ENCODE assay signal across 15 cellular contexts in genomic region chr6:15553736-15554294, GRCh38.
"Had no signal": no experiment of that assay in that cellular context is flagged by ENCODE, and none has a peak within 500 bp of the region (broad histone marks: within the 10 kb centered on the region; RNA-seq: fewer than 3 reads in every experiment).

No MANE protein-coding gene starts in this region.

- H3K9me3 ChIP-seq: psoas muscle, stomach had no signal

- H3K36me3 ChIP-seq: stomach had no signal

- H3K4me3 ChIP-seq: coronary artery, hepatocyte, psoas muscle, stomach had no signal

- H3K4me2 ChIP-seq: hepatocyte had no signal

- H3K4me1 Mint-ChIP-seq: activated CD4-positive, alpha-beta memory T cell treated with anti-CD3 and anti-CD28 coated beads, Interleukin-2, amount 10 ng/mL, durations not matched to agents 7 days and 5 days; activated naive CD4-positive, alpha-beta T cell treated with anti-CD3 and anti-CD28 coated beads, Interleukin-2, amount 10 ng/mL, durations not matched to agents 7 days and 5 days had no signal

- H3K36me3 Mint-ChIP-seq: activated naive CD4-positive, alpha-beta T cell treated with anti-CD3 and anti-CD28 coated beads, Interleukin-2, amount 10 ng/mL, durations not matched to agents 7 days and 5 days had no signal

- H3K27me3 ChIP-seq: hepatocyte, stomach had no signal

- H3K27me3 Mint-ChIP-seq: activated CD4-positive, alpha-beta memory T cell treated with anti-CD3 and anti-CD28 coated beads, Interleukin-2, amount 10 ng/mL, durations not matched to agents 7 days and 5 days; activated CD4-positive, alpha-beta T cell treated with anti-CD3 and anti-CD28 coated beads for 36 hours; activated naive CD4-positive, alpha-beta T cell treated with anti-CD3 and anti-CD28 coated beads, Interleukin-2, amount 10 ng/mL, durations not matched to agents 7 days and 5 days had no signal

- ATAC-seq: activated CD4-positive, alpha-beta T cell treated with anti-CD3 and anti-CD28 coated beads for 36 hours; psoas muscle; sciatic nerve had no signal

- H3K27ac Mint-ChIP-seq: activated CD4-positive, alpha-beta memory T cell treated with anti-CD3 and anti-CD28 coated beads, Interleukin-2, amount 10 ng/mL, durations not matched to agents 7 days and 5 days; activated CD4-positive, alpha-beta T cell treated with anti-CD3 and anti-CD28 coated beads for 36 hours; activated naive CD4-positive, alpha-beta T cell treated with anti-CD3 and anti-CD28 coated beads, Interleukin-2, amount 10 ng/mL, durations not matched to agents 7 days and 5 days; activated T-helper 1 cell treated with anti-CD3 and anti-CD28 coated beads, Interleukin-12 subunit alpha, Interleukin-12 subunit beta, Interleukin-2, Interleukin-4 antibody, amounts not matched to agents 30 ng/mL and 10 ng/mL and 1 ng/mL, durations not matched to agents 14 hours and 24 hours and 36 hours had no signal

- H3K9me3 Mint-ChIP-seq: activated CD4-positive, alpha-beta memory T cell treated with anti-CD3 and anti-CD28 coated beads, Interleukin-2, amount 10 ng/mL, durations not matched to agents 7 days and 5 days; activated naive CD4-positive, alpha-beta T cell treated with anti-CD3 and anti-CD28 coated beads, Interleukin-2, amount 10 ng/mL, durations not matched to agents 7 days and 5 days; activated T-helper 1 cell treated with anti-CD3 and anti-CD28 coated beads, Interleukin-12 subunit alpha, Interleukin-12 subunit beta, Interleukin-2, Interleukin-4 antibody, amounts not matched to agents 30 ng/mL and 10 ng/mL and 1 ng/mL, durations not matched to agents 14 hours and 24 hours and 36 hours; nephron had no signal

- H3K27ac ChIP-seq: coronary artery, epithelial cell of prostate, hepatocyte, psoas muscle, stomach had no signal

- H2AFZ ChIP-seq: hepatocyte had no signal

- DNase-seq: activated CD4-positive, alpha-beta memory T cell treated with anti-CD3 and anti-CD28 coated beads, Interleukin-2, amount 10 ng/mL, durations not matched to agents 7 days and 5 days; activated CD4-positive, alpha-beta T cell treated with anti-CD3 and anti-CD28 coated beads for 36 hours; activated naive CD4-positive, alpha-beta T cell treated with anti-CD3 and anti-CD28 coated beads, Interleukin-2, amount 10 ng/mL, durations not matched to agents 7 days and 5 days; central memory CD4-positive, alpha-beta T cell; effector CD8-positive, alpha-beta T cell; psoas muscle; stimulated activated CD4-positive, alpha-beta T cell treated with anti-CD3 and anti-CD28 coated beads, Interleukin-2, amount 100 ng/mL, for 24 hours; stomach; T1000 had no signal

- H3K4me3 Mint-ChIP-seq: activated CD4-positive, alpha-beta memory T cell treated with anti-CD3 and anti-CD28 coated beads, Interleukin-2, amount 10 ng/mL, durations not matched to agents 7 days and 5 days; activated CD4-positive, alpha-beta T cell treated with anti-CD3 and anti-CD28 coated beads for 36 hours; activated naive CD4-positive, alpha-beta T cell treated with anti-CD3 and anti-CD28 coated beads, Interleukin-2, amount 10 ng/mL, durations not matched to agents 7 days and 5 days; activated T-helper 1 cell treated with anti-CD3 and anti-CD28 coated beads, Interleukin-12 subunit alpha, Interleukin-12 subunit beta, Interleukin-2, Interleukin-4 antibody, amounts not matched to agents 30 ng/mL and 10 ng/mL and 1 ng/mL, durations not matched to agents 14 hours and 24 hours and 36 hours; nephron had no signal
